ENCODE assay signal across 1 cellular context in genomic region chr19:3954107-3954506, GRCh38.
TF ChIP-seq lines count a peak whose summit lies in the region.

No MANE protein-coding gene starts in this region.

TF ChIP-seq in HepG2, 621 proteins besides CTCF, POLR2A, EP300 and RAD21:
- no peak for TF ChIP-seq PAWR (CRISPR knock-in tag; IDR thresholded peaks at IDR 0.05; ENCODE audit: borderline replicate concordance)
- TF ChIP-seq ZNF234 (CRISPR knock-in tag; conservative IDR thresholded peaks at IDR 0.05), result no peak
- no peak for TF ChIP-seq CEBPZ (IDR thresholded peaks at IDR 0.05; ENCODE audit: low read length)
- no peak for TF ChIP-seq HNRNPK (IDR thresholded peaks at IDR 0.05; ENCODE audit: low read depth, low read length, poor library complexity, severe bottlenecking)
- no peak for TF ChIP-seq ZNF703 (CRISPR knock-in tag; IDR thresholded peaks at IDR 0.05; ENCODE audit: borderline replicate concordance)
- no peak for TF ChIP-seq ZNF275 (CRISPR knock-in tag; IDR thresholded peaks at IDR 0.05; ENCODE audit: borderline replicate concordance)
- no peak for TF ChIP-seq ZNF567 (CRISPR knock-in tag; IDR thresholded peaks at IDR 0.05; ENCODE audit: borderline replicate concordance)
- no peak for TF ChIP-seq ZMYM2 (CRISPR knock-in tag; IDR thresholded peaks at IDR 0.05)
- TF ChIP-seq YY1 (IDR thresholded peaks at IDR 0.05; ENCODE audit: insufficient read depth, insufficient replicate concordance, low read depth, low read length), result no peak
- no peak for TF ChIP-seq THYN1 (CRISPR knock-in tag; IDR thresholded peaks at IDR 0.05; ENCODE audit: borderline replicate concordance, low read depth)
- no peak for TF ChIP-seq RARG (CRISPR knock-in tag; IDR thresholded peaks at IDR 0.05; ENCODE audit: low read depth)
- TF ChIP-seq TFDP2 (CRISPR knock-in tag; IDR thresholded peaks at IDR 0.05), result no peak
- TF ChIP-seq ZKSCAN5 (CRISPR knock-in tag; IDR thresholded peaks at IDR 0.05), result no peak
- no peak for TF ChIP-seq ZBTB33 (CRISPR knock-in tag; IDR thresholded peaks at IDR 0.05)
- no peak for TF ChIP-seq XBP1 (CRISPR knock-in tag; IDR thresholded peaks at IDR 0.05)
- TF ChIP-seq ZBTB39 (CRISPR knock-in tag; IDR thresholded peaks at IDR 0.05), result no peak
- TF ChIP-seq ZNF749 (CRISPR knock-in tag; IDR thresholded peaks at IDR 0.05; ENCODE audit: borderline replicate concordance), result no peak
TF ChIP-seq in HepG2: peak in this region for 0.
